In genomic region chr17:8474826-8475225, GRCh38 we compare ENCODE assay signal across 1 cellular context.
TF ChIP-seq lines count a peak whose summit lies in the region.

No MANE protein-coding gene starts in this region.

TF ChIP-seq in IMR-90, 13 proteins besides CTCF, POLR2A, EP300 and RAD21:
- TF ChIP-seq CEBPB (IDR thresholded peaks at IDR 0.05; ENCODE audit: low read depth, low read length) (no peak), MAFK (IDR thresholded peaks at IDR 0.05; ENCODE audit: low read depth, low read length) (peak; percentile 80)
